Comparison of ENCODE assay signal across 8 cellular contexts in genomic region chr10:84429926-84430520, GRCh38.
DNase-seq lines count a peak whose midpoint lies in the region; ATAC-seq and TF ChIP-seq lines count a peak whose summit lies in the region.

No MANE protein-coding gene starts in this region.

- peaks cover 3% of the 10 kb centered on the region for H3K4me1 ChIP-seq in mucosa of descending colon (ENCODE audit: low read depth)

- H3K36me3 ChIP-seq in mucosa of descending colon (ENCODE audit: low read depth): no peaks in the 10 kb centered on the region

- intact Hi-C loops in mucosa of descending colon (cut with DNase I, micrococcal nuclease): no loop called here

- TF ChIP-seq CTCF in mucosa of descending colon (IDR thresholded peaks at IDR 0.05): peak; percentile 59

- H3K9me3 ChIP-seq in mucosa of descending colon: no peaks in the 10 kb centered on the region

- peak; percentile 58 for DNase-seq in activated gamma-delta T cell treated with Interleukin-2 at 50 U/mL for 16 hours
- no peak for DNase-seq in activated gamma-delta T cell (lab: John Stamatoyannopoulos, UW)
- DNase-seq in NCI-H2081 treated with DMSO at 0.1 percent for 48 hours (lab: John Stamatoyannopoulos, UW): peak; percentile 13
- DNase-seq in activated CD4-positive, alpha-beta T cell treated with anti-CD3 and anti-CD28 coated beads, Interleukin-2, amount 50 U/mL, for 1 hour: peak; percentile 66
- DNase-seq in effector CD4-positive, alpha-beta T cell: peak; percentile 62
- peak; percentile 63 to 83 (median 63) for DNase-seq in mucosa of descending colon
- peak; percentile 55 for DNase-seq in stimulated activated naive CD4-positive, alpha-beta T cell treated with Interleukin-2 at 50 U/mL for 16 hours (lab: John Stamatoyannopoulos, UW)

- H3K4me3 ChIP-seq in mucosa of descending colon: no peak overlapping the region

- ATAC-seq in HG02763 (IDR thresholded peaks at IDR 0.05; ENCODE audit: unreplicated experiment) (peak; percentile 93), mucosa of descending colon (peak; percentile 100)
